Comparison of ENCODE assay signal across 19 cellular contexts in genomic region chrX:150499240-150499639, GRCh38.
DNase-seq lines count a peak whose midpoint lies in the region; TF ChIP-seq lines count a peak whose summit lies in the region.
"Had no signal": no experiment of that assay in that cellular context is flagged by ENCODE, and none has a peak within 500 bp of the region (broad histone marks: within the 10 kb centered on the region; RNA-seq: fewer than 3 reads in every experiment).

No MANE protein-coding gene starts in this region.

- H3K36me3 ChIP-seq in OCI-LY3 (replicated peaks; ENCODE audit: low read depth, low read length): no peaks in the 10 kb centered on the region

- H3K9ac ChIP-seq in OCI-LY3 (ENCODE audit: low read length): no peak overlapping the region

- H3K36me3 Mint-ChIP-seq in nephron (ENCODE audit: low read depth): no peaks in the 10 kb centered on the region
- H3K36me3 Mint-ChIP-seq in activated T-cell treated with anti-CD3 and anti-CD28 coated beads, Interleukin-2, amount 50 U/mL, for 24 hours (ENCODE audit: low read depth): no peaks in the 10 kb centered on the region
- H3K36me3 Mint-ChIP-seq: IgD-negative memory B cell had no signal

- H3K9me3 Mint-ChIP-seq in nephron: no peaks in the 10 kb centered on the region
- no peaks in the 10 kb centered on the region for H3K9me3 Mint-ChIP-seq in activated T-cell treated with anti-CD3 and anti-CD28 coated beads, Interleukin-2, amount 50 U/mL, for 24 hours
- H3K9me3 Mint-ChIP-seq: CD4-positive, alpha-beta T cell; HFFc6; IgD-negative memory B cell had no signal

- in situ Hi-C loops in Caki2 (cut with HindIII; ENCODE audit: low pct_unique_long_range_greater_than_20kb, low sequenced_read_pairs): no loop called here

- no peaks in the 10 kb centered on the region for H3K79me2 ChIP-seq in OCI-LY3 (ENCODE audit: low read length)

- peaks cover 14% of the 10 kb centered on the region for H3K4me1 ChIP-seq in OCI-LY3 (ENCODE audit: low read length)
- H3K4me1 ChIP-seq: Caco-2 had no signal

- no peaks in the 10 kb centered on the region for H3K27me3 Mint-ChIP-seq in nephron (ENCODE audit: low read depth)
- H3K27me3 Mint-ChIP-seq in activated T-cell treated with anti-CD3 and anti-CD28 coated beads, Interleukin-2, amount 50 U/mL, for 24 hours: peaks cover 36% of the 10 kb centered on the region
- H3K27me3 Mint-ChIP-seq: CD4-positive, alpha-beta T cell; IgD-negative memory B cell had no signal

- H3K27me3 ChIP-seq in OCI-LY3 (ENCODE audit: low read depth, low read length): no peaks in the 10 kb centered on the region

- peak overlapping the region; percentile 59; the same call in 1 of the 2 replicates for H2AFZ ChIP-seq in OCI-LY3 (ENCODE audit: low read depth, low read length)

- H3K27ac ChIP-seq in OCI-LY3 (ENCODE audit: low read length): no peak overlapping the region
- H3K27ac ChIP-seq: C4-2B had no signal

- no peak overlapping the region for H3K4me3 ChIP-seq in OCI-LY3 (ENCODE audit: low read length)

- H3K27ac Mint-ChIP-seq in nephron: peak overlapping the region in 2 of 3 experiments; percentile 17 to 57
- H3K27ac Mint-ChIP-seq in activated T-cell treated with anti-CD3 and anti-CD28 coated beads, Interleukin-2, amount 50 U/mL, for 24 hours: no peak overlapping the region
- H3K27ac Mint-ChIP-seq: CD4-positive, alpha-beta T cell; HFFc6; IgD-negative memory B cell had no signal

- no peaks in the 10 kb centered on the region for H3K9me3 ChIP-seq in OCI-LY3 (ENCODE audit: insufficient read depth, low read length)
- H3K9me3 ChIP-seq: Caco-2 had no signal

- DNase-seq in Caki2 (ENCODE audit: low read depth) (peak; percentile 42), glomerular visceral epithelial cell (ENCODE audit: extremely low spot score) (peak; percentile 11), HK-2 (ENCODE audit: unreplicated experiment) (no peak), NCI-H146 treated with DMSO at 0.1 percent for 48 hours (lab: John Stamatoyannopoulos, UW; ENCODE audit: unreplicated experiment) (no peak), pons (ENCODE audit: low spot score) (no peak)
- no peak for DNase-seq in activated T-cell treated with anti-CD3 and anti-CD28 coated beads, Interleukin-2, amount 50 U/mL, for 24 hours
- DNase-seq: AML-193; Caco-2; CD4-positive, alpha-beta T cell; DMS153; DMS79; GDM1; GOT3; H7; HFFc6 had no signal

- no peaks in the 10 kb centered on the region for H4K20me1 ChIP-seq in OCI-LY3 (ENCODE audit: insufficient read depth, low read length)

- TF ChIP-seq CTCF in OCI-LY3 (IDR thresholded peaks at IDR 0.05; ENCODE audit: low read depth, low read length): no peak
- TF ChIP-seq CTCF in nephron (IDR thresholded peaks at IDR 0.05; ENCODE audit: unreplicated experiment in 3 of 3): no peak

- peaks cover under 1% of the 10 kb centered on the region for H3K4me1 Mint-ChIP-seq in nephron
- H3K4me1 Mint-ChIP-seq in activated T-cell treated with anti-CD3 and anti-CD28 coated beads, Interleukin-2, amount 50 U/mL, for 24 hours (ENCODE audit: low read depth): no peaks in the 10 kb centered on the region
- H3K4me1 Mint-ChIP-seq: IgD-negative memory B cell had no signal

- no peak overlapping the region for H3K4me3 Mint-ChIP-seq in nephron
- no peak overlapping the region for H3K4me3 Mint-ChIP-seq in activated T-cell treated with anti-CD3 and anti-CD28 coated beads, Interleukin-2, amount 50 U/mL, for 24 hours
- H3K4me3 Mint-ChIP-seq: CD4-positive, alpha-beta T cell; HFFc6 had no signal

- peak overlapping the region; percentile 32 for H3K4me2 ChIP-seq in OCI-LY3 (ENCODE audit: low read length)

Comparison
In these comparisons a context has a peak if more than half of its experiments do, and no peak if none do; other contexts are left out.
1. DNase-seq: peak in Caki2 (single experiment) and glomerular visceral epithelial cell (single experiment); none in activated T-cell treated with anti-CD3 and anti-CD28 coated beads, Interleukin-2, amount 50 U/mL, for 24 hours (single experiment), HK-2 (single experiment), NCI-H146 treated with DMSO at 0.1 percent for 48 hours (single experiment) and pons (single experiment).